Comparison of ENCODE assay signal across 8 cellular contexts in genomic region chr16:4307215-4308037, GRCh38. TPM values are rescaled to one million over a fixed set of nuclear protein-coding genes. Genes with fewer than 3 reads are reported as not detected.
DNase-seq lines count a peak whose midpoint lies in the region; ATAC-seq, FAIRE-seq and TF ChIP-seq lines count a peak whose summit lies in the region.

No MANE protein-coding gene starts in this region.

- peaks cover 38% of the 10 kb centered on the region for H3K4me1 ChIP-seq in HUES6 (ENCODE audit: control insufficient read depth, insufficient read depth, low read length)

- H3K27me3 Mint-ChIP-seq in activated T-helper 17 cell treated with anti-CD3 and anti-CD28 coated beads, Interleukin-2, amount 50 U/mL, for 72 hours: no peaks in the 10 kb centered on the region
- no peaks in the 10 kb centered on the region for H3K27me3 Mint-ChIP-seq in nephron progenitor cell (ENCODE audit: low read depth, poor library complexity)
- no peaks in the 10 kb centered on the region for H3K27me3 Mint-ChIP-seq in stimulated activated naive CD8-positive, alpha-beta T cell treated with anti-CD3 and anti-CD28 coated beads, Interleukin-15, Interleukin-2, amounts not matched to agents 100 ng/mL and 50 ng/mL, for 24 hours

- ATAC-seq in GM21447 (IDR thresholded peaks at IDR 0.05; ENCODE audit: unreplicated experiment): peak; percentile 75
- ATAC-seq in activated T-helper 17 cell treated with anti-CD3 and anti-CD28 coated beads, Interleukin-2, amount 50 U/mL, for 72 hours (replicated peaks): peak; percentile 92

- H3K9me3 Mint-ChIP-seq in activated T-helper 17 cell treated with anti-CD3 and anti-CD28 coated beads, Interleukin-2, amount 50 U/mL, for 72 hours: no peaks in the 10 kb centered on the region
- H3K9me3 Mint-ChIP-seq in nephron progenitor cell: no peaks in the 10 kb centered on the region
- H3K9me3 Mint-ChIP-seq in stimulated activated naive CD8-positive, alpha-beta T cell treated with anti-CD3 and anti-CD28 coated beads, Interleukin-15, Interleukin-2, amounts not matched to agents 100 ng/mL and 50 ng/mL, for 24 hours: peaks cover 5% of the 10 kb centered on the region

- H3K27ac Mint-ChIP-seq in activated T-helper 17 cell treated with anti-CD3 and anti-CD28 coated beads, Interleukin-2, amount 50 U/mL, for 72 hours: peak overlapping the region; percentile 97
- H3K27ac Mint-ChIP-seq in nephron progenitor cell: peak overlapping the region; percentile 96
- H3K27ac Mint-ChIP-seq in stimulated activated naive CD8-positive, alpha-beta T cell treated with anti-CD3 and anti-CD28 coated beads, Interleukin-15, Interleukin-2, amounts not matched to agents 100 ng/mL and 50 ng/mL, for 24 hours: peak overlapping the region; percentile 98

- H3K4me3 Mint-ChIP-seq in activated T-helper 17 cell treated with anti-CD3 and anti-CD28 coated beads, Interleukin-2, amount 50 U/mL, for 72 hours: peak overlapping the region; percentile 98
- peak overlapping the region; percentile 89 for H3K4me3 Mint-ChIP-seq in nephron progenitor cell
- H3K4me3 Mint-ChIP-seq in stimulated activated naive CD8-positive, alpha-beta T cell treated with anti-CD3 and anti-CD28 coated beads, Interleukin-15, Interleukin-2, amounts not matched to agents 100 ng/mL and 50 ng/mL, for 24 hours: peak overlapping the region; percentile 90

- DNase-seq in D721Med (ENCODE audit: insufficient read length, low spot score) (peak; percentile 90), RPMI7951 (ENCODE audit: low read depth) (peak; percentile 89), fibroblast of the aortic adventitia (ENCODE audit: low read depth) (peak; percentile 92), nephron progenitor cell (peak; percentile 93)

- no peak for TF ChIP-seq CTCF in D721Med (IDR thresholded peaks at IDR 0.05; ENCODE audit: insufficient read depth, missing control alignments)
- no peak for TF ChIP-seq CTCF in fibroblast of the aortic adventitia (IDR thresholded peaks at IDR 0.05; ENCODE audit: insufficient read depth, low read length)
- no peak for TF ChIP-seq CTCF in nephron progenitor cell (IDR thresholded peaks at IDR 0.05)

- no peak for FAIRE-seq in D721Med (lab: Jason Lieb, UNC)

- H3K9ac ChIP-seq in HUES6 (ENCODE audit: low read length): peak overlapping the region; percentile 97

- H3K9me3 ChIP-seq in HUES6 (ENCODE audit: control insufficient read depth, insufficient read depth, low read depth, low read length): no peaks in the 10 kb centered on the region

- no peaks in the 10 kb centered on the region for H3K27me3 ChIP-seq in HUES6 (ENCODE audit: control insufficient read depth, insufficient read depth, low read length)

- peak overlapping the region; percentile 87 for H3K27ac ChIP-seq in HUES6 (ENCODE audit: low read depth, low read length)

- peak overlapping the region; percentile 96 for H3K4me3 ChIP-seq in HUES6 (ENCODE audit: low read depth, low read length)
- peak overlapping the region; percentile 67 for H3K4me3 ChIP-seq in fibroblast of the aortic adventitia (ENCODE audit: low read depth, low read length)

- H3K4me1 Mint-ChIP-seq in activated T-helper 17 cell treated with anti-CD3 and anti-CD28 coated beads, Interleukin-2, amount 50 U/mL, for 72 hours: peaks cover 17% of the 10 kb centered on the region
- H3K4me1 Mint-ChIP-seq in nephron progenitor cell: peaks cover 44% of the 10 kb centered on the region
- peaks cover 24% of the 10 kb centered on the region for H3K4me1 Mint-ChIP-seq in stimulated activated naive CD8-positive, alpha-beta T cell treated with anti-CD3 and anti-CD28 coated beads, Interleukin-15, Interleukin-2, amounts not matched to agents 100 ng/mL and 50 ng/mL, for 24 hours (ENCODE audit: low read depth)

- H3K36me3 ChIP-seq in HUES6 (ENCODE audit: control insufficient read depth, insufficient read depth, low read length): peaks cover 15% of the 10 kb centered on the region

- H3K36me3 Mint-ChIP-seq in activated T-helper 17 cell treated with anti-CD3 and anti-CD28 coated beads, Interleukin-2, amount 50 U/mL, for 72 hours (ENCODE audit: low read depth): peaks cover 25% of the 10 kb centered on the region
- no peaks in the 10 kb centered on the region for H3K36me3 Mint-ChIP-seq in nephron progenitor cell (ENCODE audit: low read depth)
- H3K36me3 Mint-ChIP-seq in stimulated activated naive CD8-positive, alpha-beta T cell treated with anti-CD3 and anti-CD28 coated beads, Interleukin-15, Interleukin-2, amounts not matched to agents 100 ng/mL and 50 ng/mL, for 24 hours (ENCODE audit: low read depth): peaks cover 5% of the 10 kb centered on the region

RNA-seq across cellular contexts. Expression of gene GLIS2, which starts 8.4 kb away (rescaled TPM):
- 0.24 and 0.49 TPM in 2 replicates for total RNA-seq in RPMI7951 (2014; rRNA removed; shearing (Covaris generic))
- 1 to 10 TPM in 1 of 2 donors, under 1 TPM in 1; 0.37 to 1.6 TPM for total RNA-seq in activated T-helper 17 cell treated with anti-CD3 and anti-CD28 coated beads, Interleukin-2, amount 50 U/mL, for 72 hours
- total RNA-seq in fibroblast of the aortic adventitia (ENCODE audit: low replicate concordance): 3.3 and 6.6 TPM in 2 replicates

RNA-seq across cellular contexts. Expression of gene TFAP4, which starts 34.6 kb away (rescaled TPM):
- 5.9 and 6.6 TPM in 2 replicates for total RNA-seq in RPMI7951 (2014; rRNA removed; shearing (Covaris generic))
- total RNA-seq in activated T-helper 17 cell treated with anti-CD3 and anti-CD28 coated beads, Interleukin-2, amount 50 U/mL, for 72 hours: 10 to 100 TPM; 14.5 to 27.2 TPM
- 5.5 and 10.6 TPM in 2 replicates for total RNA-seq in fibroblast of the aortic adventitia (ENCODE audit: low replicate concordance)

RNA-seq across cellular contexts. Expression of gene PAM16, which starts 43.7 kb away (rescaled TPM):
- total RNA-seq in RPMI7951 (2014; rRNA removed; shearing (Covaris generic)): 25.8 and 46.3 TPM in 2 replicates
- 10 to 100 TPM; 40.4 to 74.7 TPM for total RNA-seq in activated T-helper 17 cell treated with anti-CD3 and anti-CD28 coated beads, Interleukin-2, amount 50 U/mL, for 72 hours
- 5.0 and 20.2 TPM in 2 replicates for total RNA-seq in fibroblast of the aortic adventitia (ENCODE audit: low replicate concordance)

Comparison
In these comparisons a context has a peak if more than half of its experiments do, and no peak if none do; other contexts are left out.
1. Peak in every context shown above with its lines: DNase-seq, ATAC-seq, H3K4me3 ChIP-seq and H3K27ac ChIP-seq.